In genomic region chr15:49424954-49425353, GRCh38 we compare ENCODE assay signal across 18 cellular contexts. TPM values are rescaled to one million over a fixed set of nuclear protein-coding genes. Genes with fewer than 3 reads are reported as not detected.
DNase-seq lines count a peak whose midpoint lies in the region; ATAC-seq, FAIRE-seq and TF ChIP-seq lines count a peak whose summit lies in the region.
"Had no signal": no experiment of that assay in that cellular context is flagged by ENCODE, and none has a peak within 500 bp of the region (broad histone marks: within the 10 kb centered on the region; RNA-seq: fewer than 3 reads in every experiment).

No MANE protein-coding gene starts in this region.

- H3K9me2 ChIP-seq in GM23248 (ENCODE audit: insufficient read depth), result no peaks in the 10 kb centered on the region

- peak overlapping the region; percentile 99 for H3K4me3 ChIP-seq in GM23248
- peak overlapping the region; percentile 22 to 63 for H3K4me3 ChIP-seq in mucosa of rectum (ENCODE audit: low read length in 2 of 2)
- H3K4me3 ChIP-seq in suprapubic skin, result peak overlapping the region; percentile 41

- peak overlapping the region; percentile 100 for H3K4me2 ChIP-seq in GM23248 (ENCODE audit: unreplicated experiment)

- no peak overlapping the region for H2AFZ ChIP-seq in GM23248

- H3F3A ChIP-seq in GM23248 (ENCODE audit: insufficient read depth), result peaks cover 79% of the 10 kb centered on the region

- ATAC-seq in activated CD4-positive, CD25-positive, alpha-beta regulatory T cell treated with anti-CD3 and anti-CD28 coated beads, Interleukin-2, amount 50 U/mL, for 24 hours, result no peak
- no peak for ATAC-seq in HG03108 (IDR thresholded peaks at IDR 0.05; ENCODE audit: unreplicated experiment)
- ATAC-seq: gastrocnemius medialis had no signal

- TF ChIP-seq CTCF in suprapubic skin (IDR thresholded peaks at IDR 0.05) (no peak), GM20000 (IDR thresholded peaks at IDR 0.05; ENCODE audit: extremely low read depth, missing control alignments) (no peak)

- peaks cover 44% of the 10 kb centered on the region for H3K4me1 ChIP-seq in GM23248 (ENCODE audit: insufficient read depth)
- no peaks in the 10 kb centered on the region for H3K4me1 ChIP-seq in mucosa of rectum (ENCODE audit: control insufficient read depth in 2 of 2, insufficient read depth in 2 of 2, low read length in 2 of 2)
- peaks cover 14% of the 10 kb centered on the region for H3K4me1 ChIP-seq in suprapubic skin

- no peak for TF ChIP-seq POLR2A in suprapubic skin (IDR thresholded peaks at IDR 0.05)

- H3K9ac ChIP-seq in GM23248 (peak overlapping the region; percentile 96), mucosa of rectum (ENCODE audit: low read depth in 1 of 2, low read length in 2 of 2) (no peak overlapping the region)

- peak; percentile 58 for DNase-seq in GM23248
- no peak for DNase-seq in suprapubic skin (ENCODE audit: low spot score in 2 of 2)
- no peak for DNase-seq in GM20000 (ENCODE audit: low spot score)
- no peak for DNase-seq in DMS153 (lab: John Stamatoyannopoulos, UW)
- DNase-seq: activated CD4-positive, CD25-positive, alpha-beta regulatory T cell treated with anti-CD3 and anti-CD28 coated beads, Interleukin-2, amount 50 U/mL, for 72 hours; activated naive CD4-positive, alpha-beta T cell treated with anti-CD3 and anti-CD28 coated beads, Interleukin-2, amount 10 ng/mL, durations not matched to agents 7 days and 5 days; effector CD8-positive, alpha-beta T cell; gastrocnemius medialis; immature natural killer cell; NCI-H1436 treated with DMSO at 0.1 percent for 48 hours; NCI-H345; NK-92 treated with Interleukin-12 subunit alpha and Interleukin-12 subunit beta, amount 100 ng/mL, for 24 hours; RPMI8226 had no signal

- H4K20me1 ChIP-seq in GM23248 (ENCODE audit: insufficient read depth), result no peaks in the 10 kb centered on the region

- H3K9me3 ChIP-seq in GM23248 (ENCODE audit: low read depth) (no peaks in the 10 kb centered on the region), mucosa of rectum (ENCODE audit: control insufficient read depth in 2 of 2, low read length in 2 of 2) (no peaks in the 10 kb centered on the region), suprapubic skin (no peaks in the 10 kb centered on the region)
- H3K9me3 ChIP-seq: gastrocnemius medialis had no signal

- no peak for TF ChIP-seq EP300 in suprapubic skin (IDR thresholded peaks at IDR 0.05)

- peaks cover 77% of the 10 kb centered on the region for H3K79me2 ChIP-seq in GM23248 (ENCODE audit: insufficient read depth)

- H3K36me3 ChIP-seq in GM23248 (ENCODE audit: low read depth) (peaks cover 56% of the 10 kb centered on the region), mucosa of rectum (ENCODE audit: control insufficient read depth in 2 of 2, insufficient read depth in 2 of 2, low read length in 2 of 2) (no peaks in the 10 kb centered on the region), suprapubic skin (no peaks in the 10 kb centered on the region)
- H3K36me3 ChIP-seq: gastrocnemius medialis had no signal

- peak overlapping the region; percentile 80 for H3K27ac ChIP-seq in GM23248
- H3K27ac ChIP-seq in mucosa of rectum (ENCODE audit: low read depth in 2 of 2, low read length in 2 of 2), result no peak overlapping the region
- H3K27ac ChIP-seq in suprapubic skin, result no peak overlapping the region

- no peaks in the 10 kb centered on the region for H3K27me3 ChIP-seq in GM23248 (replicated peaks; ENCODE audit: insufficient read depth)
- no peaks in the 10 kb centered on the region for H3K27me3 ChIP-seq in mucosa of rectum (ENCODE audit: control insufficient read depth in 2 of 2, insufficient read depth in 2 of 2, low read length in 2 of 2)
- no peaks in the 10 kb centered on the region for H3K27me3 ChIP-seq in suprapubic skin
- H3K27me3 ChIP-seq: gastrocnemius medialis had no signal

- FAIRE-seq in endometrium (lab: Jason Lieb, UNC), result peak; percentile 33

- 0 to 5% methylated on average over 1 of the region's 1 CpG for WGBS in GM23248 (ENCODE audit: low coverage in 1 of 2, low lambda C conversion rate in 2 of 2, missing lambda C conversion rate in 2 of 2), 2 experiments
- 32% methylated on average over 1 of the region's 1 CpG for WGBS in suprapubic skin

- in situ Hi-C loops in GM23248 (cut with MboI), result loop anchor here (10.0 to 25.0 kb wide), 3 partner anchors 180 to 720 kb away; no protein-coding TSS in a partner anchor

RNA-seq across cellular contexts. Expression of gene FGF7, which starts 1.9 kb away (rescaled TPM):
- 331 and 351 TPM in 2 replicates for total RNA-seq in GM23248 (2014; rRNA removed; shearing (Covaris generic))
- polyA plus RNA-seq in GM23248 (2016; fragmentation: Nextera tagmentation; extraction: Ambion mirVana), result 362 and 400 TPM in 2 replicates
- total RNA-seq in suprapubic skin, result 10 to 100 TPM in 3 of 4 donors, 1 to 10 TPM in 1; 5.5 to 24.1 (median 12.6) TPM
- polyA plus RNA-seq: CD14-positive monocyte, immature natural killer cell had no signal

Comparison
In these comparisons a context has a peak if more than half of its experiments do, and no peak if none do; other contexts are left out.
1. H3K4me3 ChIP-seq: peak in every context shown above with its lines; median percentile 99 in GM23248; 42 in mucosa of rectum; 41 in suprapubic skin.
2. RNA of gene FGF7, which starts 1.9 kb away (total RNA-seq): 331 to 351 TPM in GM23248; 5.5 to 24.1 TPM in suprapubic skin; every median in the first group is over 10 times any median in the second.